ENCODE assay signal across 24 cellular contexts in genomic region chr6:154617175-154617574, GRCh38.
A peak's percentile ranks its signal among the peaks of the same experiment; 100 is the strongest.
DNase-seq lines count a peak whose midpoint lies in the region; ATAC-seq and TF ChIP-seq lines count a peak whose summit lies in the region.
"Had no signal": no experiment of that assay in that cellular context is flagged by ENCODE, and none has a peak within 500 bp of the region (broad histone marks: within the 10 kb centered on the region; RNA-seq: fewer than 3 reads in every experiment).

No MANE protein-coding gene starts in this region.

- H3K9me1 ChIP-seq in IMR-90 (ENCODE audit: insufficient read depth, low read length) = peaks cover 3% of the 10 kb centered on the region; the same call in 1 of the 2 replicates

- H3K9me3 ChIP-seq in IMR-90 (ENCODE audit: control insufficient read depth, insufficient read depth, low read length) (no peaks in the 10 kb centered on the region), SK-N-SH (no peaks in the 10 kb centered on the region)
- H3K9me3 ChIP-seq: BE2C had no signal

- POLR2A ChIA-PET in IMR-90 (lab: Charles Lee; ENCODE audit: unreplicated experiment) = interaction anchor here (0.6 kb wide), 1 partner anchor 181 kb away, joined by 3 read pairs; no protein-coding TSS in a partner anchor
- POLR2A ChIA-PET in SK-N-SH (lab: Yijun Ruan, JAX) = no interaction called here

- H3K23ac ChIP-seq in IMR-90 (ENCODE audit: low read depth, low read length) = no peak overlapping the region

- H3K9ac ChIP-seq in IMR-90 (ENCODE audit: low read depth, low read length) (no peak overlapping the region), SK-N-SH (no peak overlapping the region)

- dilution Hi-C loops in IMR-90 (cut with HindIII; ENCODE audit: low sequenced_read_pairs, unreplicated experiment) = no loop called here

- H4K91ac ChIP-seq in IMR-90 (ENCODE audit: insufficient read depth, low read depth, low read length) = no peak overlapping the region

- no peaks in the 10 kb centered on the region for H3K79me2 ChIP-seq in SK-N-SH (ENCODE audit: insufficient read depth)

- H3K9me2 ChIP-seq in SK-N-SH = no peaks in the 10 kb centered on the region

- TF ChIP-seq CTCF in IMR-90 (conservative IDR thresholded peaks at IDR 0.05; ENCODE audit: low read depth, low read length) (no peak), choroid plexus epithelial cell (conservative IDR thresholded peaks at IDR 0.05; ENCODE audit: low read depth, low read length) (no peak), SK-N-SH (IDR thresholded peaks at IDR 0.05) (no peak)

- no peak overlapping the region for H3K56ac ChIP-seq in IMR-90 (ENCODE audit: extremely low read depth, insufficient read depth, low read length)

- DNase-seq in EL = peak; percentile 6
- DNase-seq in IMR-90 = peak; percentile 17
- peak; percentile 35 for DNase-seq in choroid plexus epithelial cell (ENCODE audit: low read depth)
- no peak for DNase-seq in activated CD4-positive, alpha-beta T cell treated with anti-CD3 and anti-CD28 coated beads, Interleukin-2, amount 50 U/mL, for 1 hour
- no peak for DNase-seq in SK-N-SH
- DNase-seq: BE2C; CD8-positive, alpha-beta memory T cell; DMS153; DND-41; H7; Kasumi-1; NCI-H1105; NCI-H1436 treated with DMSO at 0.1 percent for 48 hours; NCI-H2029; NCI-H446; NCI-H524 treated with DMSO at 0.1 percent for 48 hours; NCI-H774; NK-92 treated with Interleukin-12 subunit alpha and Interleukin-12 subunit beta, amount 100 ng/mL, for 24 hours; PC-3; T-helper 2 cell had no signal

- intact Hi-C loops in IMR-90 (cut with micrococcal nuclease) = no loop called here

- BruUV-seq in IMR-90 (replicated peaks; lab: Mats Ljungman, UMichigan) = no TSS peak

- H3K36me3 ChIP-seq in IMR-90 (ENCODE audit: control insufficient read depth, insufficient read depth, low read length) = no peaks in the 10 kb centered on the region
- no peaks in the 10 kb centered on the region for H3K36me3 ChIP-seq in SK-N-SH (replicated peaks in 1 of 2; ENCODE audit: control insufficient read depth in 1 of 2, insufficient read depth in 2 of 2, low read length in 1 of 2)
- H3K36me3 ChIP-seq: BE2C had no signal

- no peak overlapping the region for H2BK20ac ChIP-seq in IMR-90 (ENCODE audit: low read depth, low read length)

- no peak for TF ChIP-seq POLR2A in IMR-90 (IDR thresholded peaks at IDR 0.05; ENCODE audit: low read depth, low read length)

- H3K27ac ChIP-seq in IMR-90 (ENCODE audit: insufficient read depth, low read length) (no peak overlapping the region), SK-N-SH (ENCODE audit: low read depth in 2 of 2, low read length in 1 of 2) (no peak overlapping the region)

- H4K20me1 ChIP-seq in IMR-90 (ENCODE audit: insufficient read depth, low read length) (no peaks in the 10 kb centered on the region), SK-N-SH (ENCODE audit: insufficient read depth) (no peaks in the 10 kb centered on the region)

- peaks cover 6% of the 10 kb centered on the region; the same call in 1 of the 2 replicates for H3K4me1 ChIP-seq in IMR-90 (ENCODE audit: control insufficient read depth, insufficient read depth, low read length)
- H3K4me1 ChIP-seq in SK-N-SH (ENCODE audit: control insufficient read depth in 1 of 2, insufficient read depth in 2 of 2, low read depth in 1 of 2, low read length in 1 of 2) = peaks cover 0 to 4% of the 10 kb centered on the region in 2 experiments; a peak in 3 of 4 replicates

- H2AFZ ChIP-seq in IMR-90 (replicated peaks; ENCODE audit: low read length, poor library complexity) (no peak overlapping the region), SK-N-SH (ENCODE audit: low read depth) (no peak overlapping the region)

- peak; percentile 39 for ATAC-seq in IMR-90 (ENCODE audit: low read depth)
- no peak for ATAC-seq in GM19328 (IDR thresholded peaks at IDR 0.05; ENCODE audit: unreplicated experiment)
- ATAC-seq in HG03439 (IDR thresholded peaks at IDR 0.05; ENCODE audit: unreplicated experiment) = no peak
- ATAC-seq: GM12878, PC-3, SK-N-SH treated with all-trans-retinoic acid at 6 μM for 48 hours had no signal

- no peak overlapping the region for H4K5ac ChIP-seq in IMR-90 (ENCODE audit: low read depth, low read length)

- no peak overlapping the region for H3K4ac ChIP-seq in IMR-90 (ENCODE audit: low read depth, low read length)

- H3K14ac ChIP-seq in IMR-90 (replicated peaks; ENCODE audit: low read depth, low read length) = no peak overlapping the region

- in situ Hi-C loops in IMR-90 (cut with MboI; ENCODE audit: low sequenced_read_pairs) = no loop called here

- H3K4me3 ChIP-seq in IMR-90 (ENCODE audit: insufficient read depth, low read depth, low read length) (no peak overlapping the region), choroid plexus epithelial cell (ENCODE audit: low read depth, low read length) (no peak overlapping the region), SK-N-SH (ENCODE audit: low read depth in 2 of 2, low read length in 1 of 2) (no peak overlapping the region)
- H3K4me3 ChIP-seq: GM12878 had no signal

- no peak overlapping the region for H2BK5ac ChIP-seq in IMR-90 (ENCODE audit: low read depth, low read length, poor library complexity, severe bottlenecking)

- no CpG with 5 or more reads among the region's 2 CpGs for WGBS in IMR-90 (ENCODE audit: extremely low coverage in 2 of 2, insufficient read length in 1 of 2), 2 experiments
- WGBS in SK-N-SH (ENCODE audit: low lambda C conversion rate) = 93% methylated on average over 2 of the region's 2 CpGs

- H3K27me3 ChIP-seq in IMR-90 (ENCODE audit: control insufficient read depth, insufficient read depth, low read length) = no peaks in the 10 kb centered on the region
- H3K27me3 ChIP-seq in SK-N-SH (ENCODE audit: insufficient read depth) = no peaks in the 10 kb centered on the region
- H3K27me3 ChIP-seq: BE2C had no signal

- H3F3A ChIP-seq in SK-N-SH (replicated peaks; ENCODE audit: insufficient read depth) = peaks cover 9% of the 10 kb centered on the region

- H3K4me2 ChIP-seq in IMR-90 (ENCODE audit: low read depth, low read length) (no peak overlapping the region), SK-N-SH (no peak overlapping the region)

- no peak for TF ChIP-seq EP300 in SK-N-SH (IDR thresholded peaks at IDR 0.05; ENCODE audit: borderline replicate concordance in 1 of 2, low read depth in 1 of 2, low read length in 1 of 2)

- no peak overlapping the region for H4K8ac ChIP-seq in IMR-90 (ENCODE audit: low read depth in 2 of 2, low read length in 2 of 2)

- no peak overlapping the region for H2AK5ac ChIP-seq in IMR-90 (ENCODE audit: low read depth, low read length)

- CTCF ChIA-PET in IMR-90 (lab: Yijun Ruan, JAX) = interaction anchor here (0.6 kb wide), 1 partner anchor 186 kb away, joined by 6 read pairs; no protein-coding TSS in a partner anchor
- CTCF ChIA-PET in SK-N-SH (lab: Yijun Ruan, JAX) = interaction anchor here (0.6 kb wide), 1 partner anchor 12 kb away, joined by 3 read pairs; no protein-coding TSS in a partner anchor

- H2BK120ac ChIP-seq in IMR-90 (ENCODE audit: low read depth, low read length) = no peak overlapping the region

- no peak overlapping the region for H2AK9ac ChIP-seq in IMR-90 (replicated peaks; ENCODE audit: low read depth, low read length, poor library complexity)

- H3K18ac ChIP-seq in IMR-90 (ENCODE audit: low read depth, low read length) = no peak overlapping the region

- H2BK15ac ChIP-seq in IMR-90 (ENCODE audit: low read depth, low read length) = no peak overlapping the region

- H3K79me1 ChIP-seq in IMR-90 (ENCODE audit: low read depth in 1 of 2, low read length in 2 of 2) = no peaks in the 10 kb centered on the region

- TF ChIP-seq RAD21 in IMR-90 (IDR thresholded peaks at IDR 0.05; ENCODE audit: low read length) (no peak), SK-N-SH (IDR thresholded peaks at IDR 0.05; ENCODE audit: low read length) (no peak)

TF ChIP-seq in IMR-90, 13 proteins besides CTCF, POLR2A, EP300 and RAD21:
- TF ChIP-seq RFX5 (IDR thresholded peaks at IDR 0.05; ENCODE audit: low read depth, low read length) (no peak), ELK1 (IDR thresholded peaks at IDR 0.05; ENCODE audit: borderline replicate concordance, low read depth, low read length) (no peak), MXI1 (IDR thresholded peaks at IDR 0.05; ENCODE audit: borderline replicate concordance, low read depth, low read length) (no peak), CEBPB (IDR thresholded peaks at IDR 0.05; ENCODE audit: low read depth, low read length) (peak; percentile 77)
TF ChIP-seq in IMR-90: peak in this region for 1.

TF ChIP-seq in SK-N-SH, 30 proteins besides CTCF, POLR2A, EP300 and RAD21:
- TF ChIP-seq NRF1 (IDR thresholded peaks at IDR 0.05; ENCODE audit: low read depth, low read length) (no peak), RFX5 (IDR thresholded peaks at IDR 0.05; ENCODE audit: low read length) (no peak)

Comparison
In these comparisons a context has a peak if more than half of its experiments do, and no peak if none do; other contexts are left out.
1. DNase-seq: peak in EL (single experiment), IMR-90 (single experiment) and choroid plexus epithelial cell (single experiment); none in activated CD4-positive, alpha-beta T cell treated with anti-CD3 and anti-CD28 coated beads, Interleukin-2, amount 50 U/mL, for 1 hour (single experiment) and SK-N-SH (single experiment).